In genomic region chr15:58467722-58468436, GRCh38 we compare ENCODE assay signal across 15 cellular contexts. TPM values are rescaled to one million over a fixed set of nuclear protein-coding genes. Genes with fewer than 3 reads are reported as not detected.
A peak's percentile ranks its signal among the peaks of the same experiment; 100 is the strongest.
DNase-seq lines count a peak whose midpoint lies in the region; ATAC-seq, FAIRE-seq and TF ChIP-seq lines count a peak whose summit lies in the region.
"Had no signal": no experiment of that assay in that cellular context is flagged by ENCODE, and none has a peak within 500 bp of the region (broad histone marks: within the 10 kb centered on the region; RNA-seq: fewer than 3 reads in every experiment).

No MANE protein-coding gene starts in this region.

- peak overlapping the region in 1 of 4 donors; percentile 4 for H3K4me3 Mint-ChIP-seq in CD4-positive, CD25-positive, alpha-beta regulatory T cell
- H3K4me3 Mint-ChIP-seq in H9 (no peak overlapping the region), endothelial cell (ENCODE audit: unreplicated experiment) (no peak overlapping the region)

- no peaks in the 10 kb centered on the region for H3K79me2 ChIP-seq in H9 (ENCODE audit: insufficient read depth, low read length)

- H2BK15ac ChIP-seq in neuronal stem cell (ENCODE audit: low read length), result no peak overlapping the region
- no peak overlapping the region for H2BK15ac ChIP-seq in H9 (ENCODE audit: low read depth, low read length)

- no peak overlapping the region for H3K56ac ChIP-seq in H9 (ENCODE audit: insufficient read length, low read depth, low read length)

- H4K91ac ChIP-seq in neuronal stem cell (ENCODE audit: low read depth, low read length, poor library complexity) (no peak overlapping the region), H9 (ENCODE audit: insufficient read length, low read depth, low read length) (no peak overlapping the region)

- no peak for ATAC-seq in CD4-positive, CD25-positive, alpha-beta regulatory T cell (ENCODE audit: low read depth in 2 of 2)
- ATAC-seq: esophagus mucosa had no signal

- no peak overlapping the region for H2BK20ac ChIP-seq in H9 (ENCODE audit: low read depth, low read length, poor library complexity, severe bottlenecking)

- no peaks in the 10 kb centered on the region for H3K9me3 ChIP-seq in CD4-positive, CD25-positive, alpha-beta regulatory T cell (ENCODE audit: control insufficient read depth in 2 of 2, low read length in 2 of 2)
- no peaks in the 10 kb centered on the region for H3K9me3 ChIP-seq in neuronal stem cell (replicated peaks in 1 of 2; ENCODE audit: control insufficient read depth in 2 of 2, insufficient read depth in 1 of 2, low read depth in 1 of 2, low read length in 2 of 2)
- H3K9me3 ChIP-seq in H9 (ENCODE audit: control insufficient read depth, low read depth, low read length), result no peaks in the 10 kb centered on the region
- H3K9me3 ChIP-seq: adrenal gland had no signal

- peaks cover 10 to 48% (median 25%) of the 10 kb centered on the region in 4 donors for H3K4me1 Mint-ChIP-seq in CD4-positive, CD25-positive, alpha-beta regulatory T cell
- H3K4me1 Mint-ChIP-seq in H9, result peaks cover 15 to 31% of the 10 kb centered on the region in 2 experiments
- H3K4me1 Mint-ChIP-seq in endothelial cell (ENCODE audit: unreplicated experiment), result peaks cover 3% of the 10 kb centered on the region

- H2BK12ac ChIP-seq in neuronal stem cell (ENCODE audit: low read length) (no peak overlapping the region), H9 (ENCODE audit: insufficient read length, low read depth, low read length) (no peak overlapping the region)

- H2AK5ac ChIP-seq in neuronal stem cell (ENCODE audit: low read depth, low read length) (no peak overlapping the region), H9 (ENCODE audit: insufficient read length, low read length) (no peak overlapping the region)

- H3K4me3 ChIP-seq in CD4-positive, CD25-positive, alpha-beta regulatory T cell (ENCODE audit: low read depth, low read length), result no peak overlapping the region
- H3K4me3 ChIP-seq in neuronal stem cell (ENCODE audit: low read length in 2 of 2), result no peak overlapping the region
- H3K4me3 ChIP-seq: adrenal gland, coronary artery had no signal

- no peaks in the 10 kb centered on the region for H3K9me3 Mint-ChIP-seq in CD4-positive, CD25-positive, alpha-beta regulatory T cell
- H3K9me3 Mint-ChIP-seq in H9 (no peaks in the 10 kb centered on the region), endothelial cell (ENCODE audit: unreplicated experiment) (no peaks in the 10 kb centered on the region)

- H3K27me3 Mint-ChIP-seq in CD4-positive, CD25-positive, alpha-beta regulatory T cell, result no peaks in the 10 kb centered on the region
- H3K27me3 Mint-ChIP-seq in H9 (ENCODE audit: low read depth), result no peaks in the 10 kb centered on the region
- peaks cover 12% of the 10 kb centered on the region for H3K27me3 Mint-ChIP-seq in endothelial cell (ENCODE audit: unreplicated experiment)

- H3K27ac Mint-ChIP-seq in CD4-positive, CD25-positive, alpha-beta regulatory T cell, result peak overlapping the region in 2 of 3 donors; percentile 15 to 83
- no peak overlapping the region; a peak in 1 of 7 replicates for H3K27ac Mint-ChIP-seq in H9
- no peak overlapping the region for H3K27ac Mint-ChIP-seq in endothelial cell (ENCODE audit: unreplicated experiment)

- H3K4me1 ChIP-seq in CD4-positive, CD25-positive, alpha-beta regulatory T cell (ENCODE audit: control insufficient read depth, insufficient read depth, low read length, poor library complexity, severe bottlenecking), result peaks cover 7% of the 10 kb centered on the region
- H3K4me1 ChIP-seq in neuronal stem cell (ENCODE audit: control insufficient read depth in 2 of 2, insufficient read depth in 1 of 2, low read depth in 1 of 2, low read length in 2 of 2) (peaks cover 4 to 14% of the 10 kb centered on the region in 2 donors), H9 (ENCODE audit: insufficient read depth, low read length) (no peaks in the 10 kb centered on the region; the same call in 1 of the 2 replicates)
- H3K4me1 ChIP-seq: adrenal gland had no signal

- H3K18ac ChIP-seq in neuronal stem cell (ENCODE audit: low read length), result no peak overlapping the region
- H3K18ac ChIP-seq in H9 (ENCODE audit: insufficient read length, low read depth, low read length), result no peak overlapping the region

- H3K9ac ChIP-seq in neuronal stem cell (ENCODE audit: low read depth, low read length, poor library complexity) (no peak overlapping the region), H9 (ENCODE audit: extremely low read depth, insufficient read length, low read length) (no peak overlapping the region)

- H2BK5ac ChIP-seq in neuronal stem cell (ENCODE audit: low read length) (no peak overlapping the region), H9 (ENCODE audit: insufficient read length, low read length) (no peak overlapping the region)

- H3K36me3 ChIP-seq in CD4-positive, CD25-positive, alpha-beta regulatory T cell (ENCODE audit: control insufficient read depth, insufficient read depth, low read length), result no peaks in the 10 kb centered on the region
- H3K36me3 ChIP-seq in neuronal stem cell (replicated peaks in 1 of 2; ENCODE audit: control insufficient read depth in 2 of 2, insufficient read depth in 2 of 2, low read length in 2 of 2), result no peaks in the 10 kb centered on the region
- H3K36me3 ChIP-seq: adrenal gland had no signal

- H3K27ac ChIP-seq in CD4-positive, CD25-positive, alpha-beta regulatory T cell (ENCODE audit: insufficient read depth, low read length, poor library complexity, severe bottlenecking), result no peak overlapping the region
- H3K27ac ChIP-seq in neuronal stem cell (replicated peaks; ENCODE audit: low read length) (no peak overlapping the region), H9 (ENCODE audit: insufficient read length, low read depth, low read length) (no peak overlapping the region)
- H3K27ac ChIP-seq: adrenal gland, coronary artery had no signal

- WGBS in neuronal stem cell (ENCODE audit: extremely low coverage in 2 of 2, insufficient read length in 2 of 2, insufficient replicate concordance in 1 of 2), 2 donors, result no CpG with 5 or more reads among the region's 9 CpGs
- no CpG with 5 or more reads among the region's 9 CpGs for WGBS in H9 (ENCODE audit: extremely low coverage, insufficient read length, low lambda C conversion rate)

- no peak overlapping the region for H3T11ph ChIP-seq in H9 (ENCODE audit: low read length)

- no peak overlapping the region for H4K8ac ChIP-seq in neuronal stem cell (ENCODE audit: low read depth, low read length)
- H4K8ac ChIP-seq in H9 (replicated peaks; ENCODE audit: insufficient read length, low read depth, low read length), result no peak overlapping the region

- no peaks in the 10 kb centered on the region for H3K79me1 ChIP-seq in neuronal stem cell (ENCODE audit: low read depth, low read length)
- no peaks in the 10 kb centered on the region for H3K79me1 ChIP-seq in H9 (ENCODE audit: insufficient read depth, low read depth, low read length, poor library complexity, severe bottlenecking)

- H3K4me2 ChIP-seq in neuronal stem cell (ENCODE audit: insufficient read depth, low read length, poor library complexity, severe bottlenecking) (no peak overlapping the region), H9 (ENCODE audit: insufficient read depth, insufficient read length, low read length) (no peak overlapping the region)

- H3K36me3 Mint-ChIP-seq in CD4-positive, CD25-positive, alpha-beta regulatory T cell, result no peaks in the 10 kb centered on the region
- H3K36me3 Mint-ChIP-seq in H9 (ENCODE audit: insufficient read depth in 1 of 3, low read depth in 3 of 3) (no peaks in the 10 kb centered on the region), endothelial cell (ENCODE audit: low read depth, unreplicated experiment) (no peaks in the 10 kb centered on the region)

- H4K5ac ChIP-seq in H9 (ENCODE audit: insufficient read length, low read depth, low read length), result no peak overlapping the region

- H2BK120ac ChIP-seq in neuronal stem cell (ENCODE audit: low read depth, low read length) (no peak overlapping the region), H9 (ENCODE audit: low read depth, low read length, poor library complexity, severe bottlenecking) (no peak overlapping the region)

- TF ChIP-seq CTCF in H9 (conservative IDR thresholded peaks at IDR 0.05) (no peak), endothelial cell (IDR thresholded peaks at IDR 0.05; ENCODE audit: unreplicated experiment) (no peak)

- H3K23me2 ChIP-seq in H9 (ENCODE audit: insufficient read length, low read depth, low read length, poor library complexity, severe bottlenecking), result no peaks in the 10 kb centered on the region

- H3K14ac ChIP-seq in neuronal stem cell (ENCODE audit: low read length), result no peak overlapping the region
- H3K14ac ChIP-seq in H9 (ENCODE audit: insufficient read depth, low read length), result no peak overlapping the region

- H3K4ac ChIP-seq in neuronal stem cell (ENCODE audit: low read length), result no peak overlapping the region
- H3K4ac ChIP-seq in H9 (ENCODE audit: low read depth, low read length), result no peak overlapping the region

- H4K20me1 ChIP-seq in H9 (ENCODE audit: control insufficient read depth, insufficient read depth, insufficient read length), result no peaks in the 10 kb centered on the region

- H2AFZ ChIP-seq in neuronal stem cell (ENCODE audit: low read length) (peak overlapping the region; percentile 58), H9 (ENCODE audit: low read length) (no peak overlapping the region)

- no peak overlapping the region for H3K23ac ChIP-seq in neuronal stem cell (ENCODE audit: low read depth, low read length, poor library complexity)
- H3K23ac ChIP-seq in H9 (ENCODE audit: insufficient read length, low read depth, low read length), result no peak overlapping the region

- FAIRE-seq in endometrium (lab: Jason Lieb, UNC), result peak; percentile 41

- H3K27me3 ChIP-seq in CD4-positive, CD25-positive, alpha-beta regulatory T cell (ENCODE audit: control insufficient read depth, insufficient read depth, low read length), result no peaks in the 10 kb centered on the region
- H3K27me3 ChIP-seq in neuronal stem cell (ENCODE audit: control insufficient read depth in 3 of 3, insufficient read depth in 3 of 3, low read depth in 1 of 3, low read length in 3 of 3), result no peaks in the 10 kb centered on the region
- H3K27me3 ChIP-seq in H9 (ENCODE audit: insufficient read depth, low read length), result no peaks in the 10 kb centered on the region
- H3K27me3 ChIP-seq: adrenal gland had no signal

- DNase-seq in CD4-positive, CD25-positive, alpha-beta regulatory T cell, result no peak
- peak; percentile 68 to 78 for DNase-seq in NCI-H526 (lab: John Stamatoyannopoulos, UW)
- no peak for DNase-seq in neuronal stem cell (ENCODE audit: low spot score)
- no peak for DNase-seq in H9
- DNase-seq in T-helper 9 cell, result no peak
- DNase-seq in endothelial cell (ENCODE audit: low spot score), result no peak
- DNase-seq in activated naive CD4-positive, alpha-beta T cell treated with Interleukin-2 at 50 U/mL for 16 hours, result no peak
- DNase-seq: activated T-cell treated with anti-CD3 and anti-CD28 coated beads, Interleukin-2, amount 50 U/mL, for 48 hours; adrenal gland; mammary epithelial cell; NCI-H1092; T-helper 2 cell had no signal

RNA-seq across cellular contexts. Expression of gene LIPC, which starts 36.1 kb away (rescaled TPM):
- 0.99 TPM for total RNA-seq in CD4-positive, CD25-positive, alpha-beta regulatory T cell
- polyA plus RNA-seq in CD4-positive, CD25-positive, alpha-beta regulatory T cell, result 1 to 10 TPM in 3 of 4 donors, under 1 TPM in 1; 0.54 to 1.7 (median 1.6) TPM
- polyA plus RNA-seq in neuronal stem cell (2013, experiment 1 of 2), result not detected
- not detected for polyA plus RNA-seq in neuronal stem cell (2013, experiment 2 of 2)
- not detected in 2 replicates for total RNA-seq in H9 (2021)
- total RNA-seq in endothelial cell (ENCODE audit: unreplicated experiment), result not detected
- total RNA-seq: esophagus mucosa, mammary epithelial cell had no signal
- polyA plus RNA-seq: mammary epithelial cell had no signal

Comparison
In these comparisons a context has a peak if more than half of its experiments do, and no peak if none do; other contexts are left out.
1. DNase-seq: peak in NCI-H526 (2 of 2); none in CD4-positive, CD25-positive, alpha-beta regulatory T cell (0 of 3), neuronal stem cell (single experiment), H9 (single experiment), T-helper 9 cell (single experiment), endothelial cell (single experiment) and activated naive CD4-positive, alpha-beta T cell treated with Interleukin-2 at 50 U/mL for 16 hours (single experiment).
2. H3K27ac Mint-ChIP-seq: peak in CD4-positive, CD25-positive, alpha-beta regulatory T cell (2 of 3); none in H9 (0 of 3) and endothelial cell (single experiment).